Comparison of ENCODE assay signal across 13 cellular contexts in the genomic region with DNA sequence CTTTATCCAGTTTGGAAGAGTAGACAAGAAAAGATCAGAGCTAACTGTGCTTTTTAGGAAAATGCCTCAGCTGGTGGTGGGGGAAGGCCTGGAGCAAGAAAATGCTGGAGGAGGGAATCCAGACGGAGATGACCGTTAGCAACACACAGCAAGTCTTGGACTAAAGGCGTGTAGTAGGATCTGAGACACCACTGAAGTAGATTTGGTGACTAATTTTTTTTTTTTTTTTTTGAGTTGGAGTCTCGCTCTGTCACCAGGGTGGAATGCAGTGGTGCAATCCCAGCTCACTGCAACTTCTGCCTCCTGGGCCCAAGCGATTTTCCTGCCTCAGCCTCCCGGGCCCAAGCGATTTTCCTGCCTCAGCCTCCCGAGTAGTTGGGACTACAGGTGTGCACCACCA. TPM values are rescaled to one million over a fixed set of nuclear protein-coding genes. Genes with fewer than 3 reads are reported as not detected.
DNase-seq lines count a peak whose midpoint lies in the region; TF ChIP-seq lines count a peak whose summit lies in the region.
"Had no signal": no experiment of that assay in that cellular context is flagged by ENCODE, and none has a peak within 500 bp of the region (broad histone marks: within the 10 kb centered on the region; RNA-seq: fewer than 3 reads in every experiment).

No MANE protein-coding gene starts in this region.

- CTCF ChIA-PET in SK-N-SH (lab: Yijun Ruan, JAX), result no interaction called here

- H3K36me3 Mint-ChIP-seq in neural progenitor cell, result no peaks in the 10 kb centered on the region

- H3K4me2 ChIP-seq in SK-N-SH (no peak overlapping the region), skeletal muscle satellite cell (ENCODE audit: low read length) (peak overlapping the region; percentile 22), neural progenitor cell (no peak overlapping the region)

- H3K9ac ChIP-seq in SK-N-SH (no peak overlapping the region), skeletal muscle satellite cell (ENCODE audit: low read depth, low read length) (no peak overlapping the region), neural progenitor cell (no peak overlapping the region)

- H3K36me3 ChIP-seq in SK-N-SH (replicated peaks in 1 of 2; ENCODE audit: control insufficient read depth in 1 of 2, insufficient read depth in 2 of 2, low read length in 1 of 2) (no peaks in the 10 kb centered on the region), skeletal muscle satellite cell (ENCODE audit: insufficient read depth, low read length) (no peaks in the 10 kb centered on the region), neural progenitor cell (no peaks in the 10 kb centered on the region)

- WGBS in SK-N-SH (ENCODE audit: low lambda C conversion rate), result 52% methylated on average over 7 of the region's 8 CpGs

- no peaks in the 10 kb centered on the region for H3K79me2 ChIP-seq in SK-N-SH (ENCODE audit: insufficient read depth)
- H3K79me2 ChIP-seq in neural progenitor cell (ENCODE audit: low read depth), result no peaks in the 10 kb centered on the region

- H3K27ac Mint-ChIP-seq in neural progenitor cell, result no peak overlapping the region
- H3K27ac Mint-ChIP-seq: activated T-helper 17 cell treated with anti-CD3 and anti-CD28 coated beads, Interleukin-2, amount 50 U/mL, for 72 hours had no signal

- H3K4me3 ChIP-seq in SK-N-SH (ENCODE audit: low read depth in 2 of 2, low read length in 1 of 2) (no peak overlapping the region), skeletal muscle satellite cell (ENCODE audit: low read length) (no peak overlapping the region), neural progenitor cell (no peak overlapping the region)

- H3K9me3 ChIP-seq in SK-N-SH, result no peaks in the 10 kb centered on the region
- no peaks in the 10 kb centered on the region for H3K9me3 ChIP-seq in skeletal muscle satellite cell (replicated peaks; ENCODE audit: low read length)
- H3K9me3 ChIP-seq in neural progenitor cell (ENCODE audit: low read depth), result no peaks in the 10 kb centered on the region

- no peak overlapping the region for H3K27ac ChIP-seq in SK-N-SH (ENCODE audit: low read depth in 2 of 2, low read length in 1 of 2)
- H3K27ac ChIP-seq in neural progenitor cell, result no peak overlapping the region

- TF ChIP-seq RAD21 in SK-N-SH (IDR thresholded peaks at IDR 0.05; ENCODE audit: low read length), result no peak

- H2AFZ ChIP-seq in SK-N-SH (ENCODE audit: low read depth) (no peak overlapping the region), neural progenitor cell (replicated peaks) (no peak overlapping the region)

- POLR2A ChIA-PET in SK-N-SH (lab: Yijun Ruan, JAX), result no interaction called here

- TF ChIP-seq CTCF in SK-N-SH (IDR thresholded peaks at IDR 0.05) (no peak), neural progenitor cell (IDR thresholded peaks at IDR 0.05) (no peak)

- peaks cover 11% of the 10 kb centered on the region for H3K4me1 Mint-ChIP-seq in neural progenitor cell

- H3K4me3 Mint-ChIP-seq in neural progenitor cell, result no peak overlapping the region
- H3K4me3 Mint-ChIP-seq: activated T-helper 17 cell treated with anti-CD3 and anti-CD28 coated beads, Interleukin-2, amount 50 U/mL, for 72 hours; H9 had no signal

- H3K4me1 ChIP-seq in SK-N-SH (ENCODE audit: control insufficient read depth in 1 of 2, insufficient read depth in 2 of 2, low read depth in 1 of 2, low read length in 1 of 2), result peaks cover 0 to 15% of the 10 kb centered on the region in 2 experiments; a peak in 3 of 4 replicates
- peaks cover 37% of the 10 kb centered on the region for H3K4me1 ChIP-seq in skeletal muscle satellite cell (ENCODE audit: control insufficient read depth, insufficient read depth, low read length)
- no peaks in the 10 kb centered on the region for H3K4me1 ChIP-seq in neural progenitor cell

- TF ChIP-seq EP300 in SK-N-SH (IDR thresholded peaks at IDR 0.05; ENCODE audit: borderline replicate concordance in 1 of 2, low read depth in 1 of 2, low read length in 1 of 2), result no peak

- peaks cover 6% of the 10 kb centered on the region for H3K27me3 Mint-ChIP-seq in neural progenitor cell (ENCODE audit: insufficient read depth, low read depth)
- H3K27me3 Mint-ChIP-seq: activated T-helper 17 cell treated with anti-CD3 and anti-CD28 coated beads, Interleukin-2, amount 50 U/mL, for 72 hours had no signal

- H3F3A ChIP-seq in SK-N-SH (replicated peaks; ENCODE audit: insufficient read depth) (no peaks in the 10 kb centered on the region), neural progenitor cell (ENCODE audit: low read depth) (no peaks in the 10 kb centered on the region)

- DNase-seq in H4 (ENCODE audit: low spot score) (peak; percentile 45), SK-N-SH (no peak), fibroblast of peridontal ligament (ENCODE audit: extremely low read depth) (peak; percentile 90), AML-193 (lab: John Stamatoyannopoulos, UW) (no peak), NCI-H2029 (lab: John Stamatoyannopoulos, UW) (no peak), NCI-H2029 treated with DMSO at 0.1 percent for 48 hours (lab: John Stamatoyannopoulos, UW) (no peak), neural progenitor cell (ENCODE audit: low spot score) (no peak)
- DNase-seq: activated CD4-positive, alpha-beta T cell treated with anti-CD3 and anti-CD28 coated beads for 1 hour; H9; Kasumi-1; NCI-H345 had no signal

- H3K27me3 ChIP-seq in SK-N-SH (ENCODE audit: insufficient read depth) (no peaks in the 10 kb centered on the region), skeletal muscle satellite cell (ENCODE audit: control insufficient read depth, insufficient read depth, low read length) (no peaks in the 10 kb centered on the region), neural progenitor cell (no peaks in the 10 kb centered on the region)

- no peaks in the 10 kb centered on the region for H3K9me2 ChIP-seq in SK-N-SH

- no peaks in the 10 kb centered on the region for H4K20me1 ChIP-seq in SK-N-SH (ENCODE audit: insufficient read depth)
- H4K20me1 ChIP-seq in neural progenitor cell (ENCODE audit: low read depth), result no peaks in the 10 kb centered on the region

- no peaks in the 10 kb centered on the region for H3K9me3 Mint-ChIP-seq in neural progenitor cell
- H3K9me3 Mint-ChIP-seq: H9 had no signal

TF ChIP-seq in SK-N-SH, 30 proteins besides CTCF, POLR2A, EP300 and RAD21:
- peak; percentile 38; the same call in 1 of the 2 replicates for TF ChIP-seq FOSL2 (IDR thresholded peaks at IDR 0.05; ENCODE audit: borderline replicate concordance, low read depth)
- no peak for TF ChIP-seq USF2 (IDR thresholded peaks at IDR 0.05; ENCODE audit: borderline replicate concordance, low read depth, low read length)
- TF ChIP-seq GABPA (IDR thresholded peaks at IDR 0.05; ENCODE audit: low read depth), result no peak

RNA-seq across cellular contexts. Expression of gene LPAR3, which starts 41.2 kb away (rescaled TPM):
- 0.27 TPM in 1 of 2 replicates, not detected in the other for total RNA-seq in H4 (2014; rRNA removed; shearing (Covaris generic))
- 0.08 and 0.11 TPM in 2 replicates for polyA plus RNA-seq in SK-N-SH (2012; rRNA removed)
- 0.08 and 0.25 TPM in 2 replicates for polyA plus RNA-seq in SK-N-SH (2012; cell fraction: cytosol; rRNA removed)
- polyA plus RNA-seq in SK-N-SH (2012; cell fraction: nucleus; rRNA removed), result not detected in 2 replicates
- 0.25 and 0.44 TPM in 2 replicates for total RNA-seq in skeletal muscle satellite cell (2012; rRNA removed)
- 2.4 and 4.0 TPM in 2 replicates for total RNA-seq in neural progenitor cell (ENCODE audit: low replicate concordance)

Comparison
In these comparisons a context has a peak if more than half of its experiments do, and no peak if none do; other contexts are left out.
1. DNase-seq: peak in H4 (single experiment) and fibroblast of peridontal ligament (single experiment); none in SK-N-SH (single experiment), AML-193 (0 of 2), NCI-H2029 (single experiment), NCI-H2029 treated with DMSO at 0.1 percent for 48 hours (single experiment) and neural progenitor cell (single experiment).